ENCODE assay signal across 27 cellular contexts in the genomic region with DNA sequence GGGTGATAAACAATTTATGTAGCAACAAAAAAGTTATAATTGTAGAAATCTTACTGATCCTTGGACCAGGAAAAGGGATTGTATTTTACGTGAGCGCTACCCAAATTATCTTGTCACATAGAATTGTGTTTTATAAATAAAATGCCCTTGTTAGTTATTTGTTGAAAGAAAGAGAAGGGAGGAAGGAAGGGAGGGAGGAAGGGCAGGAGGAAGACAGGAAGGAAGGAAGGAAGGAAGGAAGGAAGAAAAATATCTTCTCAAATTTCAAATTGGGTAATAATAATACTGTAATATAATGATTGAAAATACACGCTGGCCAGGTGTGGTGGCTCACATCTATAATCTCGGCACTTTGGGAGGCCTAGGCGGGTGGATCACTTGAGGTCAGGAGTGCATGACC.
"Had no signal": no experiment of that assay in that cellular context is flagged by ENCODE, and none has a peak within 500 bp of the region (broad histone marks: within the 10 kb centered on the region; RNA-seq: fewer than 3 reads in every experiment).

No MANE protein-coding gene starts in this region.

- DNase-seq: stimulated activated CD4-positive, alpha-beta T cell treated with anti-CD3 and anti-CD28 coated beads, Interleukin-2, amount 100 ng/mL, for 48 hours; stimulated activated CD4-positive, alpha-beta T cell treated with anti-CD3 and anti-CD28 coated beads, Interleukin-4, amount 100 ng/mL, for 1 hour; stimulated activated CD4-positive, alpha-beta T cell treated with anti-CD3 and anti-CD28 coated beads, Interleukin-4, amount 100 ng/mL, for 24 hours; stimulated activated CD4-positive, alpha-beta T cell treated with anti-CD3 and anti-CD28 coated beads, Interleukin-4, amount 100 ng/mL, for 4 hours; stimulated activated CD8-positive, alpha-beta memory T cell treated with anti-CD3 and anti-CD28 coated beads, Interleukin-4, amount 100 ng/mL, for 48 hours; stimulated activated naive B cell treated with anti-CD40 and anti-IgM and Interleukin-4, amounts not matched to agents 10 μg/mL and 1 μg/mL and 100 μg/mL, for 72 hours; stimulated activated naive CD4-positive, alpha-beta T cell; stimulated activated naive CD4-positive, alpha-beta T cell treated with Interleukin-2 at 50 U/mL for 16 hours; stimulated activated naive CD8-positive, alpha-beta T cell treated with anti-CD3 and anti-CD28 coated beads, Interleukin-15, amount 100 ng/mL, for 72 hours; stimulated activated naive CD8-positive, alpha-beta T cell treated with anti-CD3 and anti-CD28 coated beads, Interleukin-15, Interleukin-2, amounts not matched to agents 100 U/mL and 50 U/mL, for 24 hours; stomach; substantia nigra; testis; thyroid gland; tibial artery; transverse colon; trophoblast cell; upper lobe of left lung; upper lobe of right lung; uterus had no signal

- ATAC-seq: stimulated activated effector memory CD8-positive, alpha-beta T cell treated with anti-CD3 and anti-CD28 coated beads, Interleukin-12 subunit alpha, Interleukin-12 subunit beta, amount 100 ng/mL, for 72 hours; stimulated activated memory B cell treated with anti-CD40 and anti-IgM and Interleukin-4, amounts not matched to agents 10 μg/mL and 1 μg/mL and 100 μg/mL, for 72 hours; stimulated activated naive B cell treated with anti-CD40 and anti-IgM and Interleukin-4, amounts not matched to agents 10 μg/mL and 1 μg/mL and 100 μg/mL, for 72 hours; stimulated activated naive CD8-positive, alpha-beta T cell treated with anti-CD3 and anti-CD28 coated beads, Interleukin-15, amount 100 ng/mL, for 72 hours; stimulated activated naive CD8-positive, alpha-beta T cell treated with anti-CD3 and anti-CD28 coated beads, Interleukin-15, Interleukin-2, amounts not matched to agents 100 U/mL and 50 U/mL, for 24 hours; upper lobe of right lung had no signal

- H3K9me3 ChIP-seq: stomach, suprapubic skin, testis, thoracic aorta, thyroid gland, tibial artery, tibial nerve, transverse colon, upper lobe of left lung, upper lobe of right lung, uterus, vagina had no signal

- H3K27ac ChIP-seq: stomach, suprapubic skin, testis, thoracic aorta, thyroid gland, tibial artery, tibial nerve, transverse colon, upper lobe of left lung, upper lobe of right lung, uterus, vagina had no signal

- H3K27me3 ChIP-seq: stomach, suprapubic skin, testis, thyroid gland, tibial artery, tibial nerve, transverse colon, upper lobe of left lung, upper lobe of right lung, uterus, vagina had no signal

- H3K4me3 ChIP-seq: stomach, suprapubic skin, testis, thoracic aorta, thyroid gland, tibial artery, tibial nerve, transverse colon, upper lobe of left lung, upper lobe of right lung, uterus, vagina had no signal

- H3K36me3 ChIP-seq: stomach, suprapubic skin, thoracic aorta, thyroid gland, tibial artery, tibial nerve, transverse colon, upper lobe of left lung, upper lobe of right lung, uterus, vagina had no signal

- FAIRE-seq: urothelium cell line had no signal

- H3K4me1 ChIP-seq: stomach, suprapubic skin, thyroid gland, tibial artery, transverse colon, upper lobe of left lung, upper lobe of right lung, uterus, vagina had no signal
